ENCODE assay signal across 26 cellular contexts in the genomic region with DNA sequence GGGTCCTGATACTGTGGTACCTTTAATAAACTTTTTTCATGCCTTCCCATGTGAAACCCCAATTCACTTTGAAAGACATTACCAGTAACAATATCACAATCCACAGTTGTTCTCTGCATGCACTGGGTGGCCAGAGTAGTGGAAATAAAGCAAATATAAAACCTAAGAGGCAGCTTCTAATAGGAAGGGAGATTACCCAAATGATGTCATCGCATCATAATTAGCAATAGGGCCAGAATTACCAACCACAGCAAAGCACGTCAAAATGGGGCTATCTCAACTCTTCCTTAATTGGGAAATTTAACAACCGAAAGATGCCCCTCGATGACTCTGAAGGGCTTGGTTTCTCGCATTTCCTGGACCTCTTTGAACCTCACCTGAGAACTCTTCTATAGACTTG.
"Had no signal": no experiment of that assay in that cellular context is flagged by ENCODE, and none has a peak within 500 bp of the region (broad histone marks: within the 10 kb centered on the region; RNA-seq: fewer than 3 reads in every experiment).

No MANE protein-coding gene starts in this region.

- H3K4me1 ChIP-seq: colonic mucosa, esophagus muscularis mucosa, esophagus squamous epithelium, foreskin keratinocyte, gastrocnemius medialis, gastroesophageal sphincter had no signal

- DNase-seq: colonic mucosa; cortex of kidney; dermis blood vessel endothelial cell; dorsolateral prefrontal cortex; effector CD4-positive, alpha-beta T cell; effector CD8-positive, alpha-beta T cell; effector memory CD4-positive, alpha-beta T cell; effector memory CD8-positive, alpha-beta T cell; erythroblast; esophagus squamous epithelium; foreskin fibroblast; foreskin keratinocyte; foreskin melanocyte; gastrocnemius medialis; glutamatergic neuron; heart left ventricle; heart right ventricle had no signal

- H3K27me3 ChIP-seq: colonic mucosa, dorsolateral prefrontal cortex, esophagus muscularis mucosa, esophagus squamous epithelium, foreskin keratinocyte, gastrocnemius medialis, gastroesophageal sphincter had no signal

- H3K9me3 ChIP-seq: colonic mucosa, esophagus muscularis mucosa, esophagus squamous epithelium, gastrocnemius medialis, gastroesophageal sphincter had no signal

- ATAC-seq: effector memory CD8-positive, alpha-beta T cell; esophagus mucosa; foreskin keratinocyte; gastrocnemius medialis; gastroesophageal sphincter; heart left ventricle; heart right ventricle had no signal

- FAIRE-seq: colon, endometrium, endothelial cell of umbilical vein, frontal cortex had no signal

- H3K36me3 ChIP-seq: colonic mucosa, esophagus muscularis mucosa, esophagus squamous epithelium, gastrocnemius medialis, gastroesophageal sphincter, heart left ventricle, heart right ventricle had no signal

- H3K4me3 ChIP-seq: colonic mucosa, coronary artery, dorsolateral prefrontal cortex, esophagus muscularis mucosa, esophagus squamous epithelium, gastrocnemius medialis, gastroesophageal sphincter, heart left ventricle, heart right ventricle had no signal

- H3K27ac ChIP-seq: colonic mucosa, coronary artery, epithelial cell of prostate, esophagus muscularis mucosa, esophagus squamous epithelium, foreskin keratinocyte, gastrocnemius medialis, gastroesophageal sphincter, heart left ventricle, heart right ventricle had no signal
